Comparison of ENCODE assay signal across 1 cellular context in the genomic region with DNA sequence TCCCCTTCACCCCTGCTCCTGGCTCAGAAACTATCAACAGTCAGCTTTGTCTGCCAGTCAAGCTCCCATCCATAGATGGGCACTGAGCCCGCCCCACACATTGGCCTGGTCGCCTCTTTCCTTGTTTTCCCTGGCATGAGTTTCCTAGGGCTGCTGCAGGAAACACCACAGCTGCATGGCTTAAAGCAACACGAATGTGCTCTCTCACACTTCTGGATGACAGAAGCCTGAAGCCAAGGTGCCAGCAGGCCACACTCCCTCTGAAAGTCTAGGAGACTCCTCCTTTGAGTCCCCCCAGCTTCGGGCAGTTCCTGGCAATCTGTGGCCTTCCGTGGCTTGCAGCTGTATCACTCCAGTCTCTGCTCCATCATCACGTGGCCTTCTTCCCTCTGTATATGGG.
TF ChIP-seq lines count a peak whose summit lies in the region.

No MANE protein-coding gene starts in this region.

TF ChIP-seq in endothelial cell of umbilical vein, 7 proteins besides CTCF, POLR2A, EP300 and RAD21 (continued from another document):
- TF ChIP-seq, protein P1, sequence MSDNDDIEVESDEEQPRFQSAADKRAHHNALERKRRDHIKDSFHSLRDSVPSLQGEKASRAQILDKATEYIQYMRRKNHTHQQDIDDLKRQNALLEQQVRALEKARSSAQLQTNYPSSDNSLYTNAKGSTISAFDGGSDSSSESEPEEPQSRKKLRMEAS (IDR thresholded peaks at IDR 0.05; ENCODE audit: insufficient read depth, insufficient read length), result no peak
- TF ChIP-seq JUN (IDR thresholded peaks at IDR 0.05; ENCODE audit: borderline replicate concordance, insufficient read depth, insufficient read length, low read depth) (no peak), FOS (IDR thresholded peaks at IDR 0.05; ENCODE audit: borderline replicate concordance, insufficient read depth, low read length) (no peak), POLR2AphosphoS5 (IDR thresholded peaks at IDR 0.05; ENCODE audit: insufficient read depth, low read depth, low read length) (no peak), GATA2 (IDR thresholded peaks at IDR 0.05; ENCODE audit: insufficient read depth, insufficient read length, low read depth, low read length) (no peak)
